Comparison of ENCODE assay signal across 22 cellular contexts in the genomic region with DNA sequence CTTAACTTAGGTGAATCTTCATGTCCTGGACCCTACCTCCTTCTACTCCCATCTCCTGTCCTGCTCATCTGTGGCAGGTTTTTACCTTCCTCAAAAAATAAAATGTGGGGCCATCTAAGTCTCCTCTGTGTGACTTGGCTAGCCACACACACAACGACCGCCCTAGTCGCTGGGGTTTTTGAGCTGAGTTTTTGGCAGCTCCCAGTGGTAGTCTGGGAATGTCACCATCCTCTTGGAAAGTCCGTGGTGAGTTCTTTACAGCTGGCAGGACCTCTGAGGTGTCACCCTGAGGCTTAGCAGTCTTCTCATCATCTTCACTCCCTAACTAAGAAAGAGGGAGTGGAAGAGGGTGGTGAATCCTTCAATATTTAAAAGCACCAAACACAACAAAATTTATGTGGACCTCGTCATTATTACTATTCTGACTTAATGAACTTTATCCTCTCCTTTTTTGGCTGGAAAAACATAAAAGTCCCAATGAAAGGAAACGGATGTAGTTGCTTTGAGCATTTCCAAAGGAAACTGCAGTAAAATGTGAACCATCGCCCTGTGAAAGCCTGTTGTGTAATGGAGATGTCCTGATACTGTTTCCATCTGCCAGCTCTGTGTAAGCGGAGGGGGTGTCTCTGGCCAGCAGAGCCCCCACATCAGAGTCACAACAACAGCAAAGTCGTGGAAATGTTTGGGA.
DNase-seq lines count a peak whose midpoint lies in the region; ATAC-seq and TF ChIP-seq lines count a peak whose summit lies in the region.
"Had no signal": no experiment of that assay in that cellular context is flagged by ENCODE, and none has a peak within 500 bp of the region (broad histone marks: within the 10 kb centered on the region; RNA-seq: fewer than 3 reads in every experiment).

No MANE protein-coding gene starts in this region.

- TF ChIP-seq EP300 in transverse colon (IDR thresholded peaks at IDR 0.05; ENCODE audit: low read depth), result no peak

- H3K27ac Mint-ChIP-seq in activated CD4-positive, alpha-beta T cell treated with anti-CD3 and anti-CD28 coated beads, Interleukin-2, amount 10 ng/mL, durations not matched to agents 24 days and 14 days, result no peak overlapping the region
- H3K27ac Mint-ChIP-seq: activated naive CD4-positive, alpha-beta T cell treated with anti-CD3 and anti-CD28 coated beads for 36 hours; activated T-cell treated with anti-CD3 and anti-CD28 coated beads, Interleukin-2, amount 50 U/mL, for 72 hours; CD4-positive, CD25-positive, alpha-beta regulatory T cell had no signal

- no peak for TF ChIP-seq POLR2A in transverse colon (IDR thresholded peaks at IDR 0.05)

- H3K4me1 Mint-ChIP-seq in activated CD4-positive, alpha-beta T cell treated with anti-CD3 and anti-CD28 coated beads, Interleukin-2, amount 10 ng/mL, durations not matched to agents 24 days and 14 days, result no peaks in the 10 kb centered on the region
- H3K4me1 Mint-ChIP-seq: CD4-positive, CD25-positive, alpha-beta regulatory T cell; stimulated activated naive CD8-positive, alpha-beta T cell treated with anti-CD3 and anti-CD28 coated beads, Interleukin-15, amount 100 ng/mL, for 72 hours had no signal

- H3K9me3 ChIP-seq in colonic mucosa (no peaks in the 10 kb centered on the region), lung (ENCODE audit: control insufficient read depth in 2 of 2, insufficient read depth in 1 of 2, low read length in 1 of 2) (peaks cover 0 to 2% of the 10 kb centered on the region in 2 donors), transverse colon (no peaks in the 10 kb centered on the region)
- H3K9me3 ChIP-seq: upper lobe of left lung had no signal

- H3K27me3 Mint-ChIP-seq in activated CD4-positive, alpha-beta T cell treated with anti-CD3 and anti-CD28 coated beads, Interleukin-2, amount 10 ng/mL, durations not matched to agents 24 days and 14 days, result peaks cover 3% of the 10 kb centered on the region

- H3K9ac ChIP-seq in colonic mucosa (ENCODE audit: low read depth in 2 of 2, low read length in 2 of 2), result no peak overlapping the region

- H3K36me3 Mint-ChIP-seq in activated CD4-positive, alpha-beta T cell treated with anti-CD3 and anti-CD28 coated beads, Interleukin-2, amount 10 ng/mL, durations not matched to agents 24 days and 14 days (ENCODE audit: low read depth), result no peaks in the 10 kb centered on the region

- no peaks in the 10 kb centered on the region for H3K27me3 ChIP-seq in colonic mucosa
- H3K27me3 ChIP-seq in lung (ENCODE audit: control insufficient read depth, insufficient read depth), result no peaks in the 10 kb centered on the region
- no peaks in the 10 kb centered on the region for H3K27me3 ChIP-seq in transverse colon
- H3K27me3 ChIP-seq: cardiac muscle cell, upper lobe of left lung had no signal

- H3K36me3 ChIP-seq in colonic mucosa, result no peaks in the 10 kb centered on the region
- no peaks in the 10 kb centered on the region for H3K36me3 ChIP-seq in lung (ENCODE audit: control insufficient read depth in 2 of 2, insufficient read depth in 2 of 2, low read length in 2 of 2)
- no peaks in the 10 kb centered on the region for H3K36me3 ChIP-seq in transverse colon
- H3K36me3 ChIP-seq: cardiac muscle cell, upper lobe of left lung had no signal

- intact Hi-C loops in colonic mucosa (cut with DNase I) (no loop called here), transverse colon (cut with DNase I; ENCODE audit: low total_unique reads) (no loop called here)
- intact Hi-C loops in activated CD4-positive, alpha-beta T cell treated with anti-CD3 and anti-CD28 coated beads, Interleukin-2, amount 10 ng/mL, durations not matched to agents 24 days and 14 days (cut with micrococcal nuclease), result no loop called here

- no peaks in the 10 kb centered on the region for H3K9me3 Mint-ChIP-seq in activated CD4-positive, alpha-beta T cell treated with anti-CD3 and anti-CD28 coated beads, Interleukin-2, amount 10 ng/mL, durations not matched to agents 24 days and 14 days

- no peak overlapping the region for H3K4me3 Mint-ChIP-seq in activated CD4-positive, alpha-beta T cell treated with anti-CD3 and anti-CD28 coated beads, Interleukin-2, amount 10 ng/mL, durations not matched to agents 24 days and 14 days
- H3K4me3 Mint-ChIP-seq: activated naive CD4-positive, alpha-beta T cell treated with anti-CD3 and anti-CD28 coated beads for 36 hours; activated T-cell treated with anti-CD3 and anti-CD28 coated beads, Interleukin-2, amount 50 U/mL, for 72 hours; CD4-positive, CD25-positive, alpha-beta regulatory T cell; stimulated activated naive CD8-positive, alpha-beta T cell treated with anti-CD3 and anti-CD28 coated beads, Interleukin-15, amount 100 ng/mL, for 72 hours had no signal

- peak; percentile 19 for DNase-seq in colonic mucosa
- DNase-seq in fibroblast of pulmonary artery (ENCODE audit: low read depth), result peak; percentile 21
- peak; percentile 27 for DNase-seq in lung (ENCODE audit: low spot score)
- DNase-seq in transverse colon, result no peak
- DNase-seq in stimulated activated CD4-positive, alpha-beta T cell treated with anti-CD3 and anti-CD28 coated beads, Interleukin-12 subunit alpha, Interleukin-12 subunit beta, amount 100 ng/mL, for 4 hours, result no peak
- no peak for DNase-seq in activated CD4-positive, alpha-beta T cell treated with anti-CD3 and anti-CD28 coated beads, Interleukin-2, amount 10 ng/mL, durations not matched to agents 24 days and 14 days
- DNase-seq in foreskin melanocyte, result no peak
- DNase-seq: activated CD4-positive, alpha-beta T cell treated with anti-CD3 and anti-CD28 coated beads for 1 hour; activated naive CD4-positive, alpha-beta T cell treated with anti-CD3 and anti-CD28 coated beads for 36 hours; activated T-cell treated with anti-CD3 and anti-CD28 coated beads, Interleukin-2, amount 50 U/mL, for 72 hours; CD4-positive, CD25-positive, alpha-beta regulatory T cell; GOT3; left colon; NCI-H1105; NCI-H2029 treated with DMSO at 0.1 percent for 48 hours; NCI-H510A; nucleus accumbens; PC-9; stimulated activated naive CD8-positive, alpha-beta T cell treated with anti-CD3 and anti-CD28 coated beads, Interleukin-15, amount 100 ng/mL, for 72 hours; upper lobe of left lung had no signal

- in situ Hi-C loops in transverse colon (cut with MboI; ENCODE audit: low pct_ligation_motif_present in 1 of 4, low pct_unique_long_range_greater_than_20kb in 1 of 4, low sequenced_read_pairs in 3 of 4), result no loop called here

- H3K4me1 ChIP-seq in colonic mucosa (no peaks in the 10 kb centered on the region), lung (ENCODE audit: control insufficient read depth in 2 of 2, insufficient read depth in 2 of 2, low read length in 2 of 2) (peaks cover 0 to 6% of the 10 kb centered on the region in 2 donors), transverse colon (no peaks in the 10 kb centered on the region)

- H3K27ac ChIP-seq in colonic mucosa, result peak overlapping the region; percentile 22
- no peak overlapping the region for H3K27ac ChIP-seq in lung (ENCODE audit: low read depth in 1 of 2, low read length in 1 of 2)
- peak overlapping the region in 3 of 4 donors; percentile 17 to 46 (median 41) for H3K27ac ChIP-seq in transverse colon
- H3K27ac ChIP-seq: cardiac muscle cell, HL-60, PC-9, upper lobe of left lung had no signal

- no peak overlapping the region for H3K4me3 ChIP-seq in colonic mucosa
- H3K4me3 ChIP-seq in fibroblast of pulmonary artery (replicated peaks; ENCODE audit: low read depth, low read length), result no peak overlapping the region
- no peak overlapping the region for H3K4me3 ChIP-seq in lung
- no peak overlapping the region for H3K4me3 ChIP-seq in transverse colon
- H3K4me3 ChIP-seq: cardiac muscle cell, PC-9, upper lobe of left lung had no signal

- TF ChIP-seq CTCF in colonic mucosa (IDR thresholded peaks at IDR 0.05), result no peak
- no peak for TF ChIP-seq CTCF in fibroblast of pulmonary artery (IDR thresholded peaks at IDR 0.05; ENCODE audit: low read length, missing control alignments)
- no peak for TF ChIP-seq CTCF in lung (IDR thresholded peaks at IDR 0.05; ENCODE audit: control extremely low read depth, extremely low read depth)
- no peak for TF ChIP-seq CTCF in transverse colon (IDR thresholded peaks at IDR 0.05)

- ATAC-seq in lung (ENCODE audit: insufficient read depth, low FRiP score), result peak; percentile 17
- ATAC-seq: activated T-cell treated with anti-CD3 and anti-CD28 coated beads, Interleukin-2, amount 50 U/mL, for 72 hours; left colon; stimulated activated naive CD8-positive, alpha-beta T cell treated with anti-CD3 and anti-CD28 coated beads, Interleukin-15, amount 100 ng/mL, for 72 hours had no signal

- WGBS in lung, 2 donors, result 61 to 67% methylated on average over 9 of the region's 9 CpGs
- WGBS in transverse colon (ENCODE audit: low coverage in 1 of 2), 2 donors, result 57 to 59% methylated on average over 7 to 9 of the region's 9 CpGs

Comparison
In these comparisons a context has a peak if more than half of its experiments do, and no peak if none do; other contexts are left out.
1. DNase-seq: peak in colonic mucosa (single experiment), fibroblast of pulmonary artery (single experiment) and lung (single experiment); none in transverse colon (single experiment), stimulated activated CD4-positive, alpha-beta T cell treated with anti-CD3 and anti-CD28 coated beads, Interleukin-12 subunit alpha, Interleukin-12 subunit beta, amount 100 ng/mL, for 4 hours (single experiment), activated CD4-positive, alpha-beta T cell treated with anti-CD3 and anti-CD28 coated beads, Interleukin-2, amount 10 ng/mL, durations not matched to agents 24 days and 14 days (single experiment) and foreskin melanocyte (single experiment).
2. H3K27ac ChIP-seq: peak in colonic mucosa (single experiment) and transverse colon (3 of 4); none in lung (0 of 2).